24 cellular contexts compared by ENCODE assay signal in genomic region chr7:79406371-79406770, GRCh38. TPM values are rescaled to one million over a fixed set of nuclear protein-coding genes. Genes with fewer than 3 reads are reported as not detected.
DNase-seq lines count a peak whose midpoint lies in the region; ATAC-seq and TF ChIP-seq lines count a peak whose summit lies in the region.
"Had no signal": no experiment of that assay in that cellular context is flagged by ENCODE, and none has a peak within 500 bp of the region (broad histone marks: within the 10 kb centered on the region; RNA-seq: fewer than 3 reads in every experiment).

No MANE protein-coding gene starts in this region.

- H3K9me3 Mint-ChIP-seq in stimulated activated memory B cell treated with anti-CD40 and anti-IgM and Interleukin-4, amounts not matched to agents 10 μg/mL and 1 μg/mL and 100 μg/mL, for 72 hours, result no peaks in the 10 kb centered on the region
- H3K9me3 Mint-ChIP-seq in WTC11, result no peaks in the 10 kb centered on the region
- H3K9me3 Mint-ChIP-seq: CD4-positive, alpha-beta T cell had no signal

- BruUV-seq in Panc1 (replicated peaks; lab: Mats Ljungman, UMichigan), result no TSS peak

- H3K4me1 ChIP-seq in Panc1 (ENCODE audit: control insufficient read depth, insufficient read depth, low read length) (peaks cover 15% of the 10 kb centered on the region; the same call in 1 of the 2 replicates), liver (ENCODE audit: control insufficient read depth in 4 of 4, insufficient read depth in 4 of 4, low read length in 3 of 4) (peaks cover 5 to 34% (median 18%) of the 10 kb centered on the region in 4 donors), heart right ventricle (peaks cover 0 to 49% (median 18%) of the 10 kb centered on the region in 9 donors)
- H3K4me1 ChIP-seq: BLaER1 treated with 17β-estradiol and CSF1 and Interleukin-3, amounts not matched to agents 10 nM and 100 nM had no signal

- TF ChIP-seq CTCF in Panc1 (IDR thresholded peaks at IDR 0.05) (no peak), epithelial cell of esophagus (IDR thresholded peaks at IDR 0.05; ENCODE audit: insufficient read depth, low read depth, low read length, missing control alignments) (no peak), liver (IDR thresholded peaks at IDR 0.05; ENCODE audit: low read depth, low read length, missing input control) (no peak), heart right ventricle (IDR thresholded peaks at IDR 0.05) (no peak), WTC11 (IDR thresholded peaks at IDR 0.05) (no peak)

- no peaks in the 10 kb centered on the region for H3K4me1 Mint-ChIP-seq in stimulated activated memory B cell treated with anti-CD40 and anti-IgM and Interleukin-4, amounts not matched to agents 10 μg/mL and 1 μg/mL and 100 μg/mL, for 72 hours
- no peaks in the 10 kb centered on the region for H3K4me1 Mint-ChIP-seq in WTC11

- POLR2A ChIA-PET in Panc1 (lab: Charles Lee), result no interaction called here
- POLR2A ChIA-PET in WTC11 (lab: Charles Lee), result no interaction called here

- no peak overlapping the region for H3K27ac Mint-ChIP-seq in stimulated activated memory B cell treated with anti-CD40 and anti-IgM and Interleukin-4, amounts not matched to agents 10 μg/mL and 1 μg/mL and 100 μg/mL, for 72 hours
- H3K27ac Mint-ChIP-seq in WTC11, result no peak overlapping the region
- H3K27ac Mint-ChIP-seq: CD4-positive, alpha-beta T cell had no signal

- CTCF ChIA-PET in Panc1 (lab: Charles Lee), result no interaction called here
- CTCF ChIA-PET in WTC11 (lab: Charles Lee), result no interaction called here

- H3K9me3 ChIP-seq in Panc1 (ENCODE audit: control insufficient read depth, insufficient read depth, low read depth, low read length), result no peaks in the 10 kb centered on the region
- H3K9me3 ChIP-seq in liver (ENCODE audit: control insufficient read depth in 4 of 4, low read length in 3 of 4), result no peaks in the 10 kb centered on the region
- no peaks in the 10 kb centered on the region for H3K9me3 ChIP-seq in heart right ventricle
- H3K9me3 ChIP-seq: A549; BLaER1 treated with 17β-estradiol and CSF1 and Interleukin-3, amounts not matched to agents 10 nM and 100 nM; MG63 had no signal

- no peak for ATAC-seq in Panc1
- no peak for ATAC-seq in stimulated activated memory B cell treated with anti-CD40 and anti-IgM and Interleukin-4, amounts not matched to agents 10 μg/mL and 1 μg/mL and 100 μg/mL, for 72 hours
- ATAC-seq in stimulated activated naive CD8-positive, alpha-beta T cell treated with anti-CD3 and anti-CD28 coated beads, Interleukin-15, Interleukin-2, amounts not matched to agents 100 U/mL and 50 U/mL, for 24 hours, result no peak
- ATAC-seq in heart right ventricle, result no peak
- ATAC-seq in WTC11, result no peak
- ATAC-seq: A549 had no signal

- peak overlapping the region; percentile 74; the same call in 1 of the 2 replicates for H3K27ac ChIP-seq in Panc1 (ENCODE audit: low read length)
- H3K27ac ChIP-seq in liver (ENCODE audit: low read depth in 1 of 2, low read length in 2 of 2), result peak overlapping the region; percentile 8 to 58
- no peak overlapping the region for H3K27ac ChIP-seq in heart right ventricle
- H3K27ac ChIP-seq: A549; BLaER1 treated with 17β-estradiol and CSF1 and Interleukin-3, amounts not matched to agents 10 nM and 100 nM; RWPE1 had no signal

- WGBS in liver, result 38% methylated on average over 2 of the region's 2 CpGs
- 81 to 86% methylated on average over 2 of the region's 2 CpGs for WGBS in heart right ventricle, 2 donors

- H3K36me3 ChIP-seq in Panc1 (ENCODE audit: control insufficient read depth, insufficient read depth, low read length) (no peaks in the 10 kb centered on the region), liver (ENCODE audit: control insufficient read depth in 4 of 4, insufficient read depth in 3 of 4, low read depth in 1 of 4, low read length in 3 of 4) (no peaks in the 10 kb centered on the region), heart right ventricle (no peaks in the 10 kb centered on the region)
- H3K36me3 ChIP-seq: BLaER1 treated with 17β-estradiol and CSF1 and Interleukin-3, amounts not matched to agents 10 nM and 100 nM; MG63 had no signal

- H3K4me3 Mint-ChIP-seq in stimulated activated memory B cell treated with anti-CD40 and anti-IgM and Interleukin-4, amounts not matched to agents 10 μg/mL and 1 μg/mL and 100 μg/mL, for 72 hours, result no peak overlapping the region
- no peak overlapping the region for H3K4me3 Mint-ChIP-seq in WTC11
- H3K4me3 Mint-ChIP-seq: CD4-positive, alpha-beta T cell had no signal

- H3K27me3 Mint-ChIP-seq in stimulated activated memory B cell treated with anti-CD40 and anti-IgM and Interleukin-4, amounts not matched to agents 10 μg/mL and 1 μg/mL and 100 μg/mL, for 72 hours, result no peaks in the 10 kb centered on the region
- H3K27me3 Mint-ChIP-seq in WTC11 (ENCODE audit: low read depth), result no peaks in the 10 kb centered on the region
- H3K27me3 Mint-ChIP-seq: CD4-positive, alpha-beta T cell had no signal

- peak overlapping the region in 1 of 2 donors; percentile 64 for H3K9ac ChIP-seq in liver (ENCODE audit: low read depth in 1 of 2, low read length in 2 of 2)
- H3K9ac ChIP-seq: BLaER1 treated with 17β-estradiol and CSF1 and Interleukin-3, amounts not matched to agents 10 nM and 100 nM had no signal

- peak; percentile 2 for DNase-seq in ELR (ENCODE audit: low read depth)
- DNase-seq in Panc1 (ENCODE audit: low read depth, low spot score), result no peak
- DNase-seq in epithelial cell of esophagus (ENCODE audit: low read depth), result peak; percentile 24
- DNase-seq in stimulated activated naive CD8-positive, alpha-beta T cell treated with anti-CD3 and anti-CD28 coated beads, Interleukin-15, Interleukin-2, amounts not matched to agents 100 U/mL and 50 U/mL, for 24 hours, result no peak
- DNase-seq in heart right ventricle, result no peak
- DNase-seq in WTC11 (ENCODE audit: low spot score), result no peak
- DNase-seq: AML-193; CD4-positive, alpha-beta T cell; DMS79; KG1; MG63; NCI-H1105 treated with DMSO at 0.1 percent for 48 hours; NCI-H146; NCI-H1930; NCI-H446 treated with DMSO at 0.1 percent for 48 hours; NCI-H526; NCI-H82; NK-92 treated with Interleukin-12 subunit alpha and Interleukin-12 subunit beta, amount 100 ng/mL, for 24 hours; SHP77 had no signal

- H3K4me3 ChIP-seq in Panc1 (ENCODE audit: low read depth in 2 of 2, low read length in 2 of 2), result no peak overlapping the region
- no peak overlapping the region for H3K4me3 ChIP-seq in epithelial cell of esophagus (ENCODE audit: low read length)
- H3K4me3 ChIP-seq in liver (ENCODE audit: low read depth in 1 of 3, low read length in 3 of 3), result no peak overlapping the region
- no peak overlapping the region for H3K4me3 ChIP-seq in heart right ventricle
- H3K4me3 ChIP-seq: A549; BLaER1 treated with 17β-estradiol and CSF1 and Interleukin-3, amounts not matched to agents 10 nM and 100 nM; MG63 had no signal

- H3K36me3 Mint-ChIP-seq in stimulated activated memory B cell treated with anti-CD40 and anti-IgM and Interleukin-4, amounts not matched to agents 10 μg/mL and 1 μg/mL and 100 μg/mL, for 72 hours, result no peaks in the 10 kb centered on the region
- no peaks in the 10 kb centered on the region for H3K36me3 Mint-ChIP-seq in WTC11

- intact Hi-C loops in Panc1 (cut with micrococcal nuclease; ENCODE audit: unreplicated experiment) (no loop called here), heart right ventricle (cut with DNase I) (loop anchor here in 2 of 10 donors (5.0 to 10.0 kb wide), 2 partner anchors 46 to 48 kb away; partner anchors contain the start of gene MAGI2 (in 2 of the 2))

- no peak for TF ChIP-seq RAD21 in liver (IDR thresholded peaks at IDR 0.05)

- H3K27me3 ChIP-seq in Panc1 (ENCODE audit: control insufficient read depth, insufficient read depth, low read length), result no peaks in the 10 kb centered on the region
- H3K27me3 ChIP-seq in liver (ENCODE audit: control insufficient read depth in 4 of 4, insufficient read depth in 4 of 4, low read length in 3 of 4), result no peaks in the 10 kb centered on the region
- no peaks in the 10 kb centered on the region for H3K27me3 ChIP-seq in heart right ventricle
- H3K27me3 ChIP-seq: BLaER1 treated with 17β-estradiol and CSF1 and Interleukin-3, amounts not matched to agents 10 nM and 100 nM; MG63 had no signal

- in situ Hi-C loops in Panc1 (cut with HindIII; ENCODE audit: low pct_unique_long_range_greater_than_20kb, low sequenced_read_pairs), result no loop called here

TF ChIP-seq in liver, 16 proteins besides CTCF, POLR2A, EP300 and RAD21:
- TF ChIP-seq HNF4A (conservative IDR thresholded peaks at IDR 0.05), result peak in 1 of 2 donors; percentile 3
- no peak for TF ChIP-seq JUND (IDR thresholded peaks at IDR 0.05)
- TF ChIP-seq NR2F2 (IDR thresholded peaks at IDR 0.05), result no peak

TF ChIP-seq in WTC11, 78 proteins besides CTCF, POLR2A, EP300 and RAD21:
- TF ChIP-seq ATF6 (CRISPR knock-in tag; IDR thresholded peaks at IDR 0.05), result no peak

RNA-seq across cellular contexts. Expression of gene MAGI2, which starts 47.1 kb away (rescaled TPM):
- total RNA-seq in Panc1 (2021; ENCODE audit: unreplicated experiment) (5.4 TPM), liver (1 to 10 TPM in 1 of 2 donors, under 1 TPM in 1; 0.79 to 4.1 TPM), heart right ventricle (1 to 10 TPM; 2.8 to 6.0 (median 4.6) TPM), WTC11 (2021) (26.6 to 32.2 TPM (median 29.2 TPM) in 3 replicates)
- 5.2 TPM for polyA plus RNA-seq in Panc1 (2012; ENCODE audit: insufficient read length)
- polyA plus RNA-seq in liver (1 to 10 TPM in 1 of 2 donors, under 1 TPM in 1; 0.37 to 2.0 TPM), heart right ventricle (1 to 10 TPM in 1 of 2 donors, under 1 TPM in 1; 0.83 to 3.5 TPM)
- total RNA-seq: CD4-positive, alpha-beta T cell had no signal

Comparison
In these comparisons a context has a peak if more than half of its experiments do, and no peak if none do; other contexts are left out.
1. DNase-seq: peak in ELR (single experiment) and epithelial cell of esophagus (single experiment); none in Panc1 (single experiment), stimulated activated naive CD8-positive, alpha-beta T cell treated with anti-CD3 and anti-CD28 coated beads, Interleukin-15, Interleukin-2, amounts not matched to agents 100 U/mL and 50 U/mL, for 24 hours (single experiment), heart right ventricle (0 of 2) and WTC11 (single experiment).
2. H3K27ac ChIP-seq: peak in Panc1 (single experiment) and liver (2 of 2); none in heart right ventricle (0 of 10).